Comparison of ENCODE assay signal across 24 cellular contexts in the genomic region with DNA sequence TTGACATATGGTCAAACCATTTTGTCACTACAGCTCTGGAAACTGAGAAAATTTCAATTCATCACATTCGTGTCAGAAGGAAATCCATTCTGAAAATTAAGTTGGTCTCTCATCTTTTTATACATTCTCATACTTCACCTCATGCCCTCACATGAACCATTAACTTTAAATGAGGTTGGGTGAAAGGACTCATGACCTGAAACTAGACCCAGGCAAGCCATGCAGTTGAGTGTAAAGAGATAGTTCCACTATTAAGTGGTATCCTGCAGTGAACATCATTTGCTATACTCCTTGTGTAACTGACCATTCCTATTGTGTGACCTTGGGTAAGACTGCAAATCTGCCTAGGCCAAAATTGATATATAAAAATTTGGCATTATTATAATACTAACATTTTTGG.
"Had no signal": no experiment of that assay in that cellular context is flagged by ENCODE, and none has a peak within 500 bp of the region (broad histone marks: within the 10 kb centered on the region; RNA-seq: fewer than 3 reads in every experiment).

No MANE protein-coding gene starts in this region.

- DNase-seq: islet precursor cell; left ventricle myocardium inferior; mesendoderm; midbrain; mucosa of descending colon; naive thymus-derived CD4-positive, alpha-beta T cell; ovary; right lobe of liver; stimulated activated CD4-positive, alpha-beta T cell treated with anti-CD3 and anti-CD28 coated beads, Interleukin-1b, Interleukin-23, amount 100 ng/mL, for 48 hours; stimulated activated CD4-positive, alpha-beta T cell treated with anti-CD3 and anti-CD28 coated beads, Interleukin-2, amount 100 ng/mL, for 48 hours; stimulated activated naive CD4-positive, alpha-beta T cell; tibial artery; trophoblast cell; upper lobe of right lung; uterus had no signal

- H3K4me1 ChIP-seq: left ventricle myocardium inferior, right atrium auricular region, right lobe of liver, suprapubic skin, tibial artery, upper lobe of right lung, uterus had no signal

- H3K27me3 Mint-ChIP-seq: naive thymus-derived CD4-positive, alpha-beta T cell; natural killer cell treated with Interleukin-12 subunit alpha and Interleukin-12 subunit beta and Interleukin-15 and Interleukin-18, amount 100 ng/mL, for 72 hours; progenitor cell of endocrine pancreas; stimulated activated naive CD8-positive, alpha-beta T cell treated with anti-CD3 and anti-CD28 coated beads, Interleukin-15, Interleukin-2, amounts not matched to agents 100 ng/mL and 50 ng/mL, for 24 hours had no signal

- H3K27ac Mint-ChIP-seq: naive thymus-derived CD4-positive, alpha-beta T cell; natural killer cell treated with Interleukin-12 subunit alpha and Interleukin-12 subunit beta and Interleukin-15 and Interleukin-18, amount 100 ng/mL, for 72 hours; progenitor cell of endocrine pancreas; stimulated activated effector memory CD8-positive, alpha-beta T cell treated with anti-CD3 and anti-CD28 coated beads, Interleukin-12 subunit alpha, Interleukin-12 subunit beta, amount 100 ng/mL, for 72 hours; stimulated activated naive CD8-positive, alpha-beta T cell treated with anti-CD3 and anti-CD28 coated beads, Interleukin-15, Interleukin-2, amounts not matched to agents 100 ng/mL and 50 ng/mL, for 24 hours had no signal

- H3K4me3 ChIP-seq: left ventricle myocardium inferior, lung, mucosa of descending colon, ovary, right atrium auricular region, right lobe of liver, smooth muscle cell, suprapubic skin, thoracic aorta, tibial artery, upper lobe of right lung, uterus had no signal

- H3K27ac ChIP-seq: left ventricle myocardium inferior, ovary, right atrium auricular region, right lobe of liver, suprapubic skin, thoracic aorta, tibial artery, upper lobe of right lung, uterus had no signal

- H3K9me3 Mint-ChIP-seq: stimulated activated naive CD8-positive, alpha-beta T cell treated with anti-CD3 and anti-CD28 coated beads, Interleukin-15, Interleukin-2, amounts not matched to agents 100 ng/mL and 50 ng/mL, for 24 hours had no signal

- H3K9me3 ChIP-seq: mucosa of descending colon, ovary, right atrium auricular region, right lobe of liver, suprapubic skin, thoracic aorta, tibial artery, upper lobe of right lung, uterus had no signal

- H3K36me3 ChIP-seq: left ventricle myocardium inferior, ovary, right atrium auricular region, right lobe of liver, suprapubic skin, thoracic aorta, tibial artery, upper lobe of right lung, uterus had no signal

- H3K36me3 Mint-ChIP-seq: naive thymus-derived CD4-positive, alpha-beta T cell; natural killer cell treated with Interleukin-12 subunit alpha and Interleukin-12 subunit beta and Interleukin-15 and Interleukin-18, amount 100 ng/mL, for 72 hours; stimulated activated effector memory CD8-positive, alpha-beta T cell treated with anti-CD3 and anti-CD28 coated beads, Interleukin-12 subunit alpha, Interleukin-12 subunit beta, amount 100 ng/mL, for 72 hours had no signal

- H3K4me1 Mint-ChIP-seq: stimulated activated effector memory CD8-positive, alpha-beta T cell treated with anti-CD3 and anti-CD28 coated beads, Interleukin-12 subunit alpha, Interleukin-12 subunit beta, amount 100 ng/mL, for 72 hours had no signal

- H3K4me2 ChIP-seq: smooth muscle cell had no signal

- H3K4me3 Mint-ChIP-seq: naive thymus-derived CD4-positive, alpha-beta T cell; natural killer cell treated with Interleukin-12 subunit alpha and Interleukin-12 subunit beta and Interleukin-15 and Interleukin-18, amount 100 ng/mL, for 72 hours; stimulated activated effector memory CD8-positive, alpha-beta T cell treated with anti-CD3 and anti-CD28 coated beads, Interleukin-12 subunit alpha, Interleukin-12 subunit beta, amount 100 ng/mL, for 72 hours; stimulated activated naive CD8-positive, alpha-beta T cell treated with anti-CD3 and anti-CD28 coated beads, Interleukin-15, Interleukin-2, amounts not matched to agents 100 ng/mL and 50 ng/mL, for 24 hours had no signal

- ATAC-seq: mucosa of descending colon; naive thymus-derived CD4-positive, alpha-beta T cell; natural killer cell treated with Interleukin-12 subunit alpha and Interleukin-12 subunit beta and Interleukin-15 and Interleukin-18, amount 100 ng/mL, for 72 hours; right lobe of liver; stimulated activated effector memory CD8-positive, alpha-beta T cell treated with anti-CD3 and anti-CD28 coated beads, Interleukin-12 subunit alpha, Interleukin-12 subunit beta, amount 100 ng/mL, for 72 hours; upper lobe of right lung had no signal

- H3K27me3 ChIP-seq: ovary, right atrium auricular region, right lobe of liver, suprapubic skin, tibial artery, upper lobe of right lung, uterus had no signal
